In the genomic region with DNA sequence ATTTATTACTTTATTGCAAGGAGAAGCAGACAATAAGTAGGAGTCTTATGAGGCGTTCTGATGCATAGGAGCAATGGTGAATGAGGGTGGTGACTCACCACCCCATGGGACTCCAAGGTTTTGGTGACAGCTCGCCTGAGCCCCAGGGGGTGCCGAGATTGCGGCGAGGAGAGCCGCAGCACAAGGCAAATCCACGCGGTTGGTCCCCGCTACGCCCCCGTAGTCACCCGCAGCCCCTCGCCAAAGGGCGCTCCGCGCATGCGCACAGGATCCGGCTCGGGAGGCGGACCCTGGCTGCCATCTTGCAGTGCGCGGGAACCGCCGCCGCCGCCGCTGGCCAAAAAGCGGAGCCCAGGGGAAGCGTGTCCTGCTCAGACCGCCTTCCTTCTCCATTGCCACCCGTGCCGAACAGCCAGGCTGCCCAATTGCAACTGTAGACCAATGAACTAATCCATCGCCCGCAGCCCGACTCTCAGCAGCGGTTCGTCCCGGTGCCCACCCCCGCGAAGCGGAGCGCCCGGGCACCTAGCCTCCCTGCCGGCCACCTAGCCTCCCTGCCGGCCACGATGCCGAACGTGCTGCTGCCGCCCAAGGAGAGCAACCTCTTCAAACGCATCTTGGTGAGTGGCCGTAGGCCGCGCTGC, we compare ENCODE assay signal across 8 cellular contexts. TPM values are rescaled to one million over a fixed set of nuclear protein-coding genes. Genes with fewer than 3 reads are reported as not detected.
DNase-seq lines count a peak whose midpoint lies in the region; ATAC-seq and TF ChIP-seq lines count a peak whose summit lies in the region.

A gene (plus strand): TSS at position 305 of the 644 bp plus-strand sequence. CDS start 262 bp downstream, at position 567.

- H3K9me3 Mint-ChIP-seq in neural progenitor cell, result no peaks in the 10 kb centered on the region

- H3K36me3 ChIP-seq in HAP-1 (replicated peaks), result no peaks in the 10 kb centered on the region; the same call in 1 of the 2 replicates
- no peaks in the 10 kb centered on the region for H3K36me3 ChIP-seq in MM.1S (replicated peaks; ENCODE audit: insufficient read depth, low read length)
- no peaks in the 10 kb centered on the region for H3K36me3 ChIP-seq in neural progenitor cell
- no peaks in the 10 kb centered on the region for H3K36me3 ChIP-seq in stomach smooth muscle (ENCODE audit: control insufficient read depth in 2 of 2, insufficient read depth in 2 of 2, low read length in 2 of 2)

- H3K9me3 ChIP-seq in HAP-1, result no peaks in the 10 kb centered on the region
- H3K9me3 ChIP-seq in MM.1S (replicated peaks; ENCODE audit: insufficient read depth, low read length), result no peaks in the 10 kb centered on the region
- H3K9me3 ChIP-seq in neural progenitor cell (ENCODE audit: low read depth), result no peaks in the 10 kb centered on the region
- no peaks in the 10 kb centered on the region for H3K9me3 ChIP-seq in stomach smooth muscle (ENCODE audit: control insufficient read depth in 2 of 2, low read length in 2 of 2)

- in situ Hi-C loops in HAP-1 (cut with MboI; ENCODE audit: low sequenced_read_pairs), result loop anchor here (10.0 kb wide), 1 partner anchor 246 kb away; a partner anchor contains a TSS

- H3K27ac Mint-ChIP-seq in neural progenitor cell, result peak within 1 kb of the TSS; percentile 95

- peaks cover 10% of the 10 kb centered on the region for H3K4me1 ChIP-seq in HAP-1
- H3K4me1 ChIP-seq in MM.1S (ENCODE audit: low read length), result peaks cover 4% of the 10 kb centered on the region; the same call in 1 of the 2 replicates
- peaks cover 11% of the 10 kb centered on the region for H3K4me1 ChIP-seq in foreskin keratinocyte
- H3K4me1 ChIP-seq in neural progenitor cell, result peaks cover 29% of the 10 kb centered on the region
- no peaks in the 10 kb centered on the region for H3K4me1 ChIP-seq in stomach smooth muscle (ENCODE audit: control insufficient read depth, insufficient read depth, low read length)

- H3K4me3 ChIP-seq in HAP-1, result peak within 1 kb of the TSS; percentile 94
- H3K4me3 ChIP-seq in MM.1S (ENCODE audit: low read length), result peak within 1 kb of the TSS; percentile 90
- H3K4me3 ChIP-seq in neural progenitor cell, result peak within 1 kb of the TSS; percentile 84
- peak within 1 kb of the TSS; percentile 95 to 99 for H3K4me3 ChIP-seq in stomach smooth muscle (ENCODE audit: low read length in 2 of 2)

- H3K4me2 ChIP-seq in MM.1S (ENCODE audit: low read depth, low read length) (peak within 1 kb of the TSS; percentile 44), neural progenitor cell (peak within 1 kb of the TSS; percentile 84)

- peaks cover 35% of the 10 kb centered on the region for H3K4me1 Mint-ChIP-seq in neural progenitor cell

- peak within 1 kb of the TSS; percentile 98 for H3K4me3 Mint-ChIP-seq in neural progenitor cell

- H2AFZ ChIP-seq in MM.1S (ENCODE audit: low read length) (peak within 1 kb of the TSS; percentile 73), neural progenitor cell (replicated peaks) (peak within 1 kb of the TSS; percentile 99)

- DNase-seq in GDM1 (lab: John Stamatoyannopoulos, UW) (peak; percentile 94), HAP-1 (ENCODE audit: low spot score in 2 of 2) (peak; percentile 80 to 96), MM.1S (peak; percentile 72), SIG-M5 treated with dmso at 0.1 percent for 504 hours (lab: John Stamatoyannopoulos, UW; ENCODE audit: unreplicated experiment) (peak; percentile 77), activated gamma-delta T cell treated with Interleukin-2 at 50 U/mL for 16 hours (peak; percentile 93), foreskin keratinocyte (peak; percentile 58 to 80), neural progenitor cell (ENCODE audit: low spot score) (peak; percentile 95)

- H3K27me3 ChIP-seq in HAP-1 (ENCODE audit: low read depth) (no peaks in the 10 kb centered on the region), MM.1S (replicated peaks; ENCODE audit: insufficient read depth, low read length) (no peaks in the 10 kb centered on the region), foreskin keratinocyte (no peaks in the 10 kb centered on the region), neural progenitor cell (no peaks in the 10 kb centered on the region), stomach smooth muscle (ENCODE audit: control insufficient read depth in 1 of 2, insufficient read depth in 2 of 2, low read length in 2 of 2) (no peaks in the 10 kb centered on the region)

- H3K9ac ChIP-seq in MM.1S (ENCODE audit: low read length), result peak within 1 kb of the TSS; percentile 80
- peak within 1 kb of the TSS; percentile 97 for H3K9ac ChIP-seq in neural progenitor cell
- H3K9ac ChIP-seq in stomach smooth muscle (ENCODE audit: low read length in 2 of 2), result peak within 1 kb of the TSS; percentile 80 to 93

- peaks cover 2% of the 10 kb centered on the region for H3K27me3 Mint-ChIP-seq in neural progenitor cell (ENCODE audit: insufficient read depth, low read depth)

- peak; percentile 82 for ATAC-seq in foreskin keratinocyte

- H3F3A ChIP-seq in MM.1S (ENCODE audit: insufficient read depth, low read length) (0 out of 2 replicates have a peak, but pooled peaks cover 3% of the 10 kb centered on the region), neural progenitor cell (ENCODE audit: low read depth) (peaks cover 25% of the 10 kb centered on the region)

- no peak for TF ChIP-seq CTCF in MM.1S (IDR thresholded peaks at IDR 0.05; ENCODE audit: low read length)
- peak; percentile 12 for TF ChIP-seq CTCF in foreskin keratinocyte (conservative IDR thresholded peaks at IDR 0.05)
- no peak for TF ChIP-seq CTCF in neural progenitor cell (IDR thresholded peaks at IDR 0.05)

- H4K20me1 ChIP-seq in MM.1S (ENCODE audit: insufficient read depth, low read length) (no peaks in the 10 kb centered on the region; the same call in 1 of the 2 replicates), neural progenitor cell (ENCODE audit: low read depth) (peaks cover 43% of the 10 kb centered on the region)

- no peaks in the 10 kb centered on the region for H3K36me3 Mint-ChIP-seq in neural progenitor cell

- H3K79me2 ChIP-seq in MM.1S (ENCODE audit: low read length), result peaks cover 49% of the 10 kb centered on the region
- H3K79me2 ChIP-seq in neural progenitor cell (ENCODE audit: low read depth), result peaks cover 51% of the 10 kb centered on the region

- no peaks in the 10 kb centered on the region for H3K9me2 ChIP-seq in MM.1S (replicated peaks; ENCODE audit: insufficient read depth, low read length)

- H3K27ac ChIP-seq in MM.1S (ENCODE audit: low read length) (peak within 1 kb of the TSS; percentile 52; the same call in 1 of the 2 replicates), foreskin keratinocyte (peak within 1 kb of the TSS; percentile 84), neural progenitor cell (peak within 1 kb of the TSS; percentile 95), stomach smooth muscle (ENCODE audit: low read length) (peak within 1 kb of the TSS; percentile 76)

RNA-seq across cellular contexts. Expression of the gene that starts here (rescaled TPM):
- total RNA-seq in foreskin keratinocyte (10.6 and 11.3 TPM in 2 replicates), neural progenitor cell (ENCODE audit: low replicate concordance) (40.7 and 45.3 TPM in 2 replicates)
- polyA plus RNA-seq in foreskin keratinocyte, result 4.2 and 5.2 TPM in 2 replicates

Comparison
In these comparisons a context has a peak if more than half of its experiments do, and no peak if none do; other contexts are left out.
1. Peak in every context shown above with its lines: DNase-seq, ATAC-seq, H3K4me3 ChIP-seq and H3K27ac ChIP-seq.